Comparison of ENCODE assay signal across 11 cellular contexts in the genomic region with DNA sequence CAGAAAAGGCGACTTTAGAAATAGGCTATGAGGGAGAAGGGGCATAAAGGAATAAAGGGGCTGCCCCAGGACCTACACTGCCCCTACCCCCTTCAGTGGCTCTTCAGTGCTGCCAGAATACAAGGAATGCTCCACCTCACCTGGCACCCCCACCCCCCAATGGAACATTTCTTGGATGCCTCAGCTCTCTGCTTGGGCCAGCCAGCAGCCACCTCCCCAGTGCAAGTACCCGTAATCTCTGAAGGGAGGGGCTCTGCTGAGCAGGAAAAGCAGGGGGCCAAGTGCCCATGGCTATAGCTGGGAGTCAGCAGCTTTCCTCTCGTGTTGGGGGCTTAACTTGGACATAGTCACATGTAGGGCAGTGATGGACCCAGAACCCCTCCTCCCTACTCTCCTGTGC. TPM values are rescaled to one million over a fixed set of nuclear protein-coding genes. Genes with fewer than 3 reads are reported as not detected.
A peak's percentile ranks its signal among the peaks of the same experiment; 100 is the strongest.
DNase-seq lines count a peak whose midpoint lies in the region; ATAC-seq and TF ChIP-seq lines count a peak whose summit lies in the region.
"Had no signal": no experiment of that assay in that cellular context is flagged by ENCODE, and none has a peak within 500 bp of the region (broad histone marks: within the 10 kb centered on the region; RNA-seq: fewer than 3 reads in every experiment).

No MANE protein-coding gene starts in this region.

- TF ChIP-seq CTCF in MCF 10A (IDR thresholded peaks at IDR 0.05; ENCODE audit: unreplicated experiment), result no peak
- no peak for TF ChIP-seq CTCF in mammary epithelial cell (conservative IDR thresholded peaks at IDR 0.05 in 1 of 2, IDR thresholded peaks at IDR 0.05 in 1 of 2; ENCODE audit: extremely low read depth in 1 of 2, insufficient read depth in 1 of 2, low read depth in 1 of 2, low read length in 2 of 2)
- no peak for TF ChIP-seq CTCF in mesothelial cell of epicardium (IDR thresholded peaks at IDR 0.05; ENCODE audit: unreplicated experiment)
- TF ChIP-seq CTCF in upper lobe of left lung (IDR thresholded peaks at IDR 0.05), result no peak

- H3K9me3 ChIP-seq in mammary epithelial cell (replicated peaks; ENCODE audit: insufficient read depth, low read length) (no peaks in the 10 kb centered on the region), upper lobe of left lung (no peaks in the 10 kb centered on the region)
- H3K9me3 ChIP-seq: psoas muscle had no signal

- POLR2A ChIA-PET in MCF 10A (lab: Yijun Ruan, JAX), result interaction anchor here (0.6 to 1.0 kb wide), 2 partner anchors 93 to 375 kb away, joined by 3 read pairs; partner anchors contain the start of gene RNF41

- peaks cover 73% of the 10 kb centered on the region for H3K36me3 Mint-ChIP-seq in MCF 10A (ENCODE audit: insufficient read depth, unreplicated experiment)
- H3K36me3 Mint-ChIP-seq in activated T-helper 2 cell treated with anti-CD3 and anti-CD28 coated beads, Interferon-gamma antibody, Interleukin-2, Interleukin-4, amounts not matched to agents 10 μg/mL and 5 μg/mL and 100 μg/mL, durations not matched to agents 14 hours and 24 hours and 36 hours (ENCODE audit: low read depth), result peaks cover 61% of the 10 kb centered on the region
- H3K36me3 Mint-ChIP-seq in mesothelial cell of epicardium, result peaks cover 24% of the 10 kb centered on the region

- H4K20me1 ChIP-seq in mammary epithelial cell (ENCODE audit: insufficient read depth, low read length), result no peaks in the 10 kb centered on the region

- H3K4me1 Mint-ChIP-seq in MCF 10A (ENCODE audit: insufficient read depth, unreplicated experiment) (peaks cover 10% of the 10 kb centered on the region), mesothelial cell of epicardium (peaks cover 23% of the 10 kb centered on the region)
- H3K4me1 Mint-ChIP-seq in activated T-helper 2 cell treated with anti-CD3 and anti-CD28 coated beads, Interferon-gamma antibody, Interleukin-2, Interleukin-4, amounts not matched to agents 10 μg/mL and 5 μg/mL and 100 μg/mL, durations not matched to agents 14 hours and 24 hours and 36 hours (ENCODE audit: low read depth), result peaks cover 4% of the 10 kb centered on the region

- H3K79me2 ChIP-seq in mammary epithelial cell (ENCODE audit: insufficient read depth, low read length), result no peaks in the 10 kb centered on the region

- TF ChIP-seq POLR2A in upper lobe of left lung (IDR thresholded peaks at IDR 0.05), result no peak

- H3K27ac ChIP-seq in mammary epithelial cell (ENCODE audit: insufficient read depth, low read depth, low read length) (no peak overlapping the region), upper lobe of left lung (peak overlapping the region in 3 of 4 donors; percentile 41 to 65 (median 48))
- H3K27ac ChIP-seq: psoas muscle had no signal

- intact Hi-C loops in MCF 10A (cut with micrococcal nuclease), result no loop called here
- intact Hi-C loops in mammary epithelial cell (cut with micrococcal nuclease), result no loop called here
- intact Hi-C loops in activated T-helper 2 cell treated with anti-CD3 and anti-CD28 coated beads, Interferon-gamma antibody, Interleukin-2, Interleukin-4, amounts not matched to agents 10 μg/mL and 5 μg/mL and 100 μg/mL, durations not matched to agents 14 hours and 24 hours and 36 hours (cut with micrococcal nuclease), result no loop called here

- WGBS in mammary epithelial cell (ENCODE audit: low coverage, missing lambda C conversion rate), result 54% methylated on average over 3 of the region's 3 CpGs
- 41 to 64% methylated on average over 3 of the region's 3 CpGs for WGBS in upper lobe of left lung, 2 donors

- no peak for TF ChIP-seq EP300 in upper lobe of left lung (IDR thresholded peaks at IDR 0.05)

- no peak for DNase-seq in MCF 10A (ENCODE audit: unreplicated experiment)
- no peak for DNase-seq in mammary epithelial cell
- no peak for DNase-seq in activated T-helper 2 cell treated with anti-CD3 and anti-CD28 coated beads, Interferon-gamma antibody, Interleukin-2, Interleukin-4, amounts not matched to agents 10 μg/mL and 5 μg/mL and 100 μg/mL, durations not matched to agents 14 hours and 24 hours and 36 hours (ENCODE audit: low spot score)
- DNase-seq in mesothelial cell of epicardium (ENCODE audit: low spot score in 2 of 2, unreplicated experiment in 2 of 2), result no peak
- DNase-seq in upper lobe of left lung, result peak in 1 of 2 donors; percentile 38
- no peak for DNase-seq in T-helper 9 cell
- no peak for DNase-seq in H4 (ENCODE audit: low spot score)
- DNase-seq: activated naive CD4-positive, alpha-beta T cell treated with anti-CD3 and anti-CD28 coated beads, Interleukin-2, amount 50 U/mL, for 16 hours; NCI-H1436; psoas muscle had no signal

- H3K36me3 ChIP-seq in mammary epithelial cell (ENCODE audit: insufficient read depth, low read length) (peaks cover 25% of the 10 kb centered on the region), upper lobe of left lung (peaks cover 35 to 93% (median 51%) of the 10 kb centered on the region in 4 donors)

- H3K4me3 Mint-ChIP-seq in MCF 10A (ENCODE audit: unreplicated experiment) (no peak overlapping the region), mesothelial cell of epicardium (no peak overlapping the region)
- no peak overlapping the region for H3K4me3 Mint-ChIP-seq in activated T-helper 2 cell treated with anti-CD3 and anti-CD28 coated beads, Interferon-gamma antibody, Interleukin-2, Interleukin-4, amounts not matched to agents 10 μg/mL and 5 μg/mL and 100 μg/mL, durations not matched to agents 14 hours and 24 hours and 36 hours (ENCODE audit: low read depth)

- H2AFZ ChIP-seq in mammary epithelial cell (ENCODE audit: low read depth, low read length), result no peak overlapping the region

- H3K27me3 Mint-ChIP-seq in MCF 10A (ENCODE audit: insufficient read depth, unreplicated experiment) (no peaks in the 10 kb centered on the region), mesothelial cell of epicardium (ENCODE audit: low read depth) (no peaks in the 10 kb centered on the region)
- no peaks in the 10 kb centered on the region for H3K27me3 Mint-ChIP-seq in activated T-helper 2 cell treated with anti-CD3 and anti-CD28 coated beads, Interferon-gamma antibody, Interleukin-2, Interleukin-4, amounts not matched to agents 10 μg/mL and 5 μg/mL and 100 μg/mL, durations not matched to agents 14 hours and 24 hours and 36 hours (ENCODE audit: low read depth)

- no peak overlapping the region for H3K4me2 ChIP-seq in mammary epithelial cell (ENCODE audit: insufficient read depth, low read depth, low read length)

- dilution Hi-C loops in mammary epithelial cell (cut with HindIII; ENCODE audit: low sequenced_read_pairs), result no loop called here

- in situ Hi-C loops in mammary epithelial cell (cut with MboI; ENCODE audit: low sequenced_read_pairs in 2 of 2), result no loop called here

- ATAC-seq in upper lobe of left lung (ENCODE audit: low FRiP score in 2 of 2), result no peak
- ATAC-seq in HG03095 (IDR thresholded peaks at IDR 0.05; ENCODE audit: unreplicated experiment), result no peak
- ATAC-seq: psoas muscle had no signal

- BruUV-seq in MCF 10A (replicated peaks; lab: Mats Ljungman, UMichigan) (no TSS peak), mammary epithelial cell (replicated peaks; lab: Mats Ljungman, UMichigan) (no TSS peak)

- H3K9ac ChIP-seq in mammary epithelial cell (ENCODE audit: insufficient read depth, low read length), result no peak overlapping the region

- H3K27me3 ChIP-seq in mammary epithelial cell (ENCODE audit: insufficient read depth, low read length) (no peaks in the 10 kb centered on the region), upper lobe of left lung (no peaks in the 10 kb centered on the region)

- CTCF ChIA-PET in MCF 10A (lab: Yijun Ruan, JAX), result interaction anchor here (1.4 kb wide), 1 partner anchor 40 kb away, joined by 5 read pairs; no protein-coding TSS in a partner anchor
- CTCF ChIA-PET in mammary epithelial cell (lab: Charles Lee; ENCODE audit: low non-redundant PET), result interaction anchor here (0.7 kb wide), 1 partner anchor 40 kb away, joined by 3 read pairs; no protein-coding TSS in a partner anchor

- H3K27ac Mint-ChIP-seq in MCF 10A (ENCODE audit: low read depth, unreplicated experiment) (peak overlapping the region; percentile 52), mesothelial cell of epicardium (peak overlapping the region; percentile 64)
- H3K27ac Mint-ChIP-seq in activated T-helper 2 cell treated with anti-CD3 and anti-CD28 coated beads, Interferon-gamma antibody, Interleukin-2, Interleukin-4, amounts not matched to agents 10 μg/mL and 5 μg/mL and 100 μg/mL, durations not matched to agents 14 hours and 24 hours and 36 hours, result peak overlapping the region; percentile 6

- H3K9me3 Mint-ChIP-seq in MCF 10A (ENCODE audit: unreplicated experiment), result no peaks in the 10 kb centered on the region
- no peaks in the 10 kb centered on the region for H3K9me3 Mint-ChIP-seq in activated T-helper 2 cell treated with anti-CD3 and anti-CD28 coated beads, Interferon-gamma antibody, Interleukin-2, Interleukin-4, amounts not matched to agents 10 μg/mL and 5 μg/mL and 100 μg/mL, durations not matched to agents 14 hours and 24 hours and 36 hours
- no peaks in the 10 kb centered on the region for H3K9me3 Mint-ChIP-seq in mesothelial cell of epicardium

- H3K4me3 ChIP-seq in mammary epithelial cell (replicated peaks in 1 of 3; ENCODE audit: insufficient read depth in 1 of 3, low read depth in 2 of 3, low read length in 3 of 3) (no peak overlapping the region), upper lobe of left lung (no peak overlapping the region)
- H3K4me3 ChIP-seq: psoas muscle had no signal

- H3K4me1 ChIP-seq in mammary epithelial cell (ENCODE audit: insufficient read depth, low read length), result peaks cover 12% of the 10 kb centered on the region
- H3K4me1 ChIP-seq in upper lobe of left lung, result peaks cover 10 to 28% (median 18%) of the 10 kb centered on the region in 4 donors
- H3K4me1 ChIP-seq: psoas muscle had no signal

RNA-seq across cellular contexts. Expression of gene BAZ2A, which starts 33.3 kb away (rescaled TPM):
- total RNA-seq in MCF 10A (2022) (87.3 and 101 TPM in 2 replicates), mammary epithelial cell (10 to 100 TPM; 41.7 to 89.3 TPM), mesothelial cell of epicardium (99.4 to 107 TPM (median 105 TPM) in 3 replicates), upper lobe of left lung (100 to 1,000 TPM in 2 of 6 donors, 10 to 100 TPM in 4; 74.5 to 245 (median 95.5) TPM)
- polyA plus RNA-seq in mammary epithelial cell, result 43.8 TPM
- 120 TPM for polyA minus RNA-seq in mammary epithelial cell
- total RNA-seq in activated T-helper 2 cell treated with anti-CD3 and anti-CD28 coated beads, Interferon-gamma antibody, Interleukin-2, Interleukin-4, amounts not matched to agents 10 μg/mL and 5 μg/mL and 100 μg/mL, durations not matched to agents 14 hours and 24 hours and 36 hours, result 124 and 131 TPM in 2 replicates
- total RNA-seq in H4 (2014; rRNA removed; shearing (Covaris generic)), result 22.2 and 28.4 TPM in 2 replicates

RNA-seq across cellular contexts. Expression of gene ATP5F1B, which starts 49.0 kb away (rescaled TPM):
- 719 and 909 TPM in 2 replicates for total RNA-seq in MCF 10A (2022)
- total RNA-seq in mammary epithelial cell, result 100 to 1,000 TPM; 374 to 617 TPM
- 1,026 TPM for polyA plus RNA-seq in mammary epithelial cell
- 1,503 TPM for polyA minus RNA-seq in mammary epithelial cell
- 729 and 735 TPM in 2 replicates for total RNA-seq in activated T-helper 2 cell treated with anti-CD3 and anti-CD28 coated beads, Interferon-gamma antibody, Interleukin-2, Interleukin-4, amounts not matched to agents 10 μg/mL and 5 μg/mL and 100 μg/mL, durations not matched to agents 14 hours and 24 hours and 36 hours
- 361 to 391 TPM (median 387 TPM) in 3 replicates for total RNA-seq in mesothelial cell of epicardium
- total RNA-seq in upper lobe of left lung, result 100 to 1,000 TPM; 245 to 404 (median 317) TPM
- total RNA-seq in H4 (2014; rRNA removed; shearing (Covaris generic)), result 765 and 888 TPM in 2 replicates

Comparison
In these comparisons a context has a peak if more than half of its experiments do, and no peak if none do; other contexts are left out.
1. H3K27ac Mint-ChIP-seq: peak in every context shown above with its lines; median percentile 64 in mesothelial cell of epicardium; 52 in MCF 10A; 6 in activated T-helper 2 cell treated with anti-CD3 and anti-CD28 coated beads, Interferon-gamma antibody, Interleukin-2, Interleukin-4, amounts not matched to agents 10 μg/mL and 5 μg/mL and 100 μg/mL, durations not matched to agents 14 hours and 24 hours and 36 hours.